In the genomic region with DNA sequence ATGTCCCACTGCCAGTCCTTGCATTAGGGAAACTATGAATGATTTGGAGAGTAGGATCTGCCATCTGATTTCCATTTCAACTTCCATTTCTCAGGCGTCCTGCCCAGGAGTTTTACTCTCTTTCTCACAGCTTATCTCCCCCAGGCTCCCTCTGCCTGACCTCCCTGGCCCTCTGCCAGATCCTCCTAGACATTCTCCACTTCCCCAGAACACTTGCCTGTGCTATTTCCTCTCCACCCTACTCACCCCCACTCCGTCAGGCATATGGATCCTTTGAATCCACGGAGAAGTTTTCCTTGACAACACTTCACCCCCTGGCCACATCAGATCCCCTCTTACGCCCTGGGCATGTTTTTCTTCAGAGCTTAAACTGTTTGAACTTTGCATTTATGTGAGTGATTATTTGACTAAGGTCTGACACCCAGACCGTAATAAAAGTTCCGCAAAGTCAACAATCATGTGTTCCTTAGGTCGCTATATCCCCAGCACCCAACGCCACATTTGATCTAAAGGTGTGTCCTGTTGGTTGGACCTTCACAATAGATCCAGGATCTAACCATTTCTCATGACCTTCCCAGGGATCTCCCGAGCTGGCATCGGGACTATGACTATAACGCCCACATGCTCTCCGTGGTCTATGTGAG, we compare ENCODE assay signal across 13 cellular contexts.
DNase-seq lines count a peak whose midpoint lies in the region; ATAC-seq and TF ChIP-seq lines count a peak whose summit lies in the region.
"Had no signal": no experiment of that assay in that cellular context is flagged by ENCODE, and none has a peak within 500 bp of the region (broad histone marks: within the 10 kb centered on the region; RNA-seq: fewer than 3 reads in every experiment).

No MANE protein-coding gene starts in this region.

- no peaks in the 10 kb centered on the region for H3K9me2 ChIP-seq in Karpas-422 (replicated peaks; ENCODE audit: insufficient read depth, low read length)

- H4K20me1 ChIP-seq in Karpas-422 (ENCODE audit: insufficient read depth, low read depth, low read length) = no peaks in the 10 kb centered on the region

- no peak overlapping the region for H3K9ac ChIP-seq in Karpas-422 (ENCODE audit: low read length)

- H3K36me3 ChIP-seq in right atrium auricular region (no peaks in the 10 kb centered on the region), upper lobe of right lung (no peaks in the 10 kb centered on the region), Karpas-422 (ENCODE audit: insufficient read depth, low read length) (no peaks in the 10 kb centered on the region)
- H3K36me3 ChIP-seq: uterus had no signal

- WGBS in right cardiac atrium = 76% methylated on average over 12 of the region's 12 CpGs

- DNase-seq in Right ventricle myocardium superior = peak; percentile 44
- DNase-seq in right atrium auricular region (ENCODE audit: low spot score) = no peak
- no peak for DNase-seq in T-helper 17 cell
- DNase-seq in right cardiac atrium = peak in 2 of 3 donors; percentile 28 to 73
- DNase-seq in upper lobe of right lung = no peak
- DNase-seq in activated CD8-positive, alpha-beta memory T cell treated with anti-CD3 and anti-CD28 coated beads, Interleukin-2, amount 50 U/mL, for 4 hours = no peak
- no peak for DNase-seq in Karpas-422
- no peak for DNase-seq in activated CD8-positive, alpha-beta memory T cell treated with anti-CD3 and anti-CD28 coated beads, Interleukin-2, amount 50 U/mL, for 48 hours
- DNase-seq: NCI-H446, SHP77 treated with DMSO at 0.1 percent for 48 hours, uterus had no signal

- H3K27ac Mint-ChIP-seq in T-helper 17 cell = peak overlapping the region; percentile 49

- no peak overlapping the region for H2AFZ ChIP-seq in Karpas-422 (ENCODE audit: low read length)

- intact Hi-C loops in Right ventricle myocardium superior (cut with DNase I) (no loop called here), right cardiac atrium (cut with DNase I) (no loop called here), upper lobe of right lung (cut with DNase I) (no loop called here)

- H3K27ac ChIP-seq in right atrium auricular region (no peak overlapping the region), right cardiac atrium (ENCODE audit: low read length) (no peak overlapping the region), upper lobe of right lung (no peak overlapping the region), Karpas-422 (ENCODE audit: low read length) (no peak overlapping the region)
- H3K27ac ChIP-seq: uterus had no signal

- H3K27me3 ChIP-seq in right atrium auricular region (no peaks in the 10 kb centered on the region), right cardiac atrium (ENCODE audit: control insufficient read depth, insufficient read depth) (no peaks in the 10 kb centered on the region), upper lobe of right lung (no peaks in the 10 kb centered on the region), Karpas-422 (ENCODE audit: low read length) (no peaks in the 10 kb centered on the region)
- H3K27me3 ChIP-seq: uterus had no signal

- H3K36me3 Mint-ChIP-seq in T-helper 17 cell (ENCODE audit: low read depth) = no peaks in the 10 kb centered on the region

- peak; percentile 25 for ATAC-seq in Right ventricle myocardium superior (ENCODE audit: poor library complexity)
- ATAC-seq in T-helper 17 cell = no peak
- peak; percentile 40 to 56 for ATAC-seq in right cardiac atrium
- ATAC-seq in upper lobe of right lung = peak; percentile 43
- ATAC-seq: activated CD4-positive, CD25-positive, alpha-beta regulatory T cell treated with anti-CD3 and anti-CD28 coated beads, Interleukin-2, amount 50 U/mL, for 24 hours; natural killer cell treated with Interleukin-12 subunit alpha and Interleukin-12 subunit beta and Interleukin-15 and Interleukin-18, amount 100 ng/mL, for 72 hours had no signal

- H3K4me3 ChIP-seq in right atrium auricular region (no peak overlapping the region), right cardiac atrium (ENCODE audit: low read length) (no peak overlapping the region), upper lobe of right lung (no peak overlapping the region), Karpas-422 (ENCODE audit: low read length) (no peak overlapping the region)
- H3K4me3 ChIP-seq: uterus had no signal

- no peaks in the 10 kb centered on the region for H3K9me3 ChIP-seq in right atrium auricular region
- H3K9me3 ChIP-seq in T-helper 17 cell (ENCODE audit: control insufficient read depth, low read length, poor library complexity, severe bottlenecking) = no peaks in the 10 kb centered on the region
- no peaks in the 10 kb centered on the region for H3K9me3 ChIP-seq in right cardiac atrium (ENCODE audit: control insufficient read depth, low read length)
- H3K9me3 ChIP-seq in upper lobe of right lung = no peaks in the 10 kb centered on the region
- no peaks in the 10 kb centered on the region for H3K9me3 ChIP-seq in Karpas-422 (ENCODE audit: low read length)
- H3K9me3 ChIP-seq: uterus had no signal

- H3K4me1 ChIP-seq in right atrium auricular region (no peaks in the 10 kb centered on the region), right cardiac atrium (ENCODE audit: control insufficient read depth, insufficient read depth, low read length) (no peaks in the 10 kb centered on the region), upper lobe of right lung (peaks cover 4% of the 10 kb centered on the region), Karpas-422 (ENCODE audit: low read length) (no peaks in the 10 kb centered on the region)
- H3K4me1 ChIP-seq: uterus had no signal

- peaks cover 23% of the 10 kb centered on the region for H3K4me1 Mint-ChIP-seq in T-helper 17 cell

- TF ChIP-seq CTCF in right atrium auricular region (IDR thresholded peaks at IDR 0.05) (no peak), upper lobe of right lung (IDR thresholded peaks at IDR 0.05) (no peak)

- no peaks in the 10 kb centered on the region for H3K79me2 ChIP-seq in Karpas-422 (ENCODE audit: low read length)

- no peak overlapping the region for H3K4me2 ChIP-seq in Karpas-422 (ENCODE audit: low read depth, low read length, poor library complexity, severe bottlenecking)

- no peak overlapping the region for H3K4me3 Mint-ChIP-seq in T-helper 17 cell
- H3K4me3 Mint-ChIP-seq: natural killer cell treated with Interleukin-12 subunit alpha and Interleukin-12 subunit beta and Interleukin-15 and Interleukin-18, amount 100 ng/mL, for 72 hours had no signal

- H3K27me3 Mint-ChIP-seq in T-helper 17 cell = no peaks in the 10 kb centered on the region
- H3K27me3 Mint-ChIP-seq: natural killer cell treated with Interleukin-12 subunit alpha and Interleukin-12 subunit beta and Interleukin-15 and Interleukin-18, amount 100 ng/mL, for 72 hours had no signal

Comparison
In these comparisons a context has a peak if more than half of its experiments do, and no peak if none do; other contexts are left out.
1. DNase-seq: peak in Right ventricle myocardium superior (single experiment) and right cardiac atrium (2 of 3); none in right atrium auricular region (single experiment), T-helper 17 cell (0 of 3), upper lobe of right lung (single experiment), activated CD8-positive, alpha-beta memory T cell treated with anti-CD3 and anti-CD28 coated beads, Interleukin-2, amount 50 U/mL, for 4 hours (single experiment), Karpas-422 (single experiment) and activated CD8-positive, alpha-beta memory T cell treated with anti-CD3 and anti-CD28 coated beads, Interleukin-2, amount 50 U/mL, for 48 hours (single experiment).